In the genomic region with DNA sequence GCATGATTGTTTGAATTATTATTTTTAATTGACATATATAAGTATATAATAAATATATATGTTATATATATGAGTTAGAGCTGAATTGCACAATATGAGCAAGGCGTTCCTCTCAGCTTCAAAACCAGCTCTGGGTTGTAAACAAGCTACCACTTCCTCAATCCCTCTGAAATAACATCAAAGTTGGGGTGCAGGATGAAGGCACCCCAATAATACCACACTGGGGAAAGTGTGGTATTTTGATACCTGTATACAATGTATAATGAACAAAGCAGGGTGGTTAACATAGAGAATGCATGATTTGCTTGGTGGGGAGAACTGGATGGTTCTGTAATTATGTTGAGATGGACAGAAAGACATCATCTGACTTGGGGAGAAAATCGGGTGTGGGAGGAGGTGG, we compare ENCODE assay signal across 13 cellular contexts. TPM values are rescaled to one million over a fixed set of nuclear protein-coding genes. Genes with fewer than 3 reads are reported as not detected.
DNase-seq lines count a peak whose midpoint lies in the region; ATAC-seq, FAIRE-seq and TF ChIP-seq lines count a peak whose summit lies in the region.
"Had no signal": no experiment of that assay in that cellular context is flagged by ENCODE, and none has a peak within 500 bp of the region (broad histone marks: within the 10 kb centered on the region; RNA-seq: fewer than 3 reads in every experiment).

No MANE protein-coding gene starts in this region.

- peaks cover 35% of the 10 kb centered on the region for H3K36me3 ChIP-seq in OCI-LY7 (ENCODE audit: insufficient read depth, low read length)
- H3K36me3 ChIP-seq in colonic mucosa: no peaks in the 10 kb centered on the region
- H3K36me3 ChIP-seq: gastrocnemius medialis had no signal

- H3K27ac ChIP-seq in OCI-LY7 (ENCODE audit: low read depth, low read length, poor library complexity, severe bottlenecking): peak overlapping the region; percentile 97
- peak overlapping the region; percentile 92 for H3K27ac ChIP-seq in colonic mucosa
- H3K27ac ChIP-seq: gastrocnemius medialis had no signal

- H4K20me1 ChIP-seq in OCI-LY7 (ENCODE audit: insufficient read depth, low read length): no peaks in the 10 kb centered on the region

- peak overlapping the region; percentile 0; the same call in 1 of the 2 replicates for H2AFZ ChIP-seq in OCI-LY7 (ENCODE audit: low read length)

- POLR2A ChIA-PET in OCI-LY7 (lab: Charles Lee): interaction anchor here (0.8 to 14.5 kb wide), 18 partner anchors 16 to 144 kb away, joined by 3 to 413 read pairs (median 8); no protein-coding TSS in a partner anchor

- BruUV-seq in OCI-LY7 (replicated peaks; lab: Mats Ljungman, UMichigan): no TSS peak

- H3K36me3 Mint-ChIP-seq in progenitor cell of endocrine pancreas (ENCODE audit: insufficient read depth): no peaks in the 10 kb centered on the region

- TF ChIP-seq CTCF in GM12864 (IDR thresholded peaks at IDR 0.05; ENCODE audit: low read depth, low read length, missing control alignments) (no peak), OCI-LY7 (conservative IDR thresholded peaks at IDR 0.05; ENCODE audit: low read length) (no peak), colonic mucosa (IDR thresholded peaks at IDR 0.05) (no peak), progenitor cell of endocrine pancreas (IDR thresholded peaks at IDR 0.05; ENCODE audit: unreplicated experiment) (no peak)

- ATAC-seq in GM21423 (IDR thresholded peaks at IDR 0.05; ENCODE audit: unreplicated experiment): no peak
- no peak for ATAC-seq in GM18858 (IDR thresholded peaks at IDR 0.05; ENCODE audit: unreplicated experiment)
- ATAC-seq: gastrocnemius medialis had no signal

- H3K79me2 ChIP-seq in OCI-LY7 (ENCODE audit: insufficient read depth, low read depth, low read length): peaks cover 72% of the 10 kb centered on the region

- peak overlapping the region; percentile 44 to 71 for H3K9ac ChIP-seq in colonic mucosa (ENCODE audit: low read depth in 2 of 2, low read length in 2 of 2)

- intact Hi-C loops in OCI-LY7 (cut with micrococcal nuclease; ENCODE audit: unreplicated experiment): no loop called here
- intact Hi-C loops in colonic mucosa (cut with DNase I): no loop called here

- peak overlapping the region; percentile 79 for H3K4me2 ChIP-seq in OCI-LY7 (ENCODE audit: low read length)

- H3K4me1 Mint-ChIP-seq in progenitor cell of endocrine pancreas (ENCODE audit: low read depth): peaks cover 25% of the 10 kb centered on the region

- H3K9me3 ChIP-seq in OCI-LY7 (ENCODE audit: low read length): no peaks in the 10 kb centered on the region
- H3K9me3 ChIP-seq in colonic mucosa: no peaks in the 10 kb centered on the region
- H3K9me3 ChIP-seq: gastrocnemius medialis had no signal

- H3K4me1 ChIP-seq in OCI-LY7 (ENCODE audit: insufficient read depth, low read length, poor library complexity, severe bottlenecking) (peaks cover 73% of the 10 kb centered on the region), colonic mucosa (no peaks in the 10 kb centered on the region)

- H3K4me3 ChIP-seq in GM12864 (ENCODE audit: low read depth, low read length) (peak overlapping the region; percentile 92; the same call in 1 of the 2 replicates), OCI-LY7 (ENCODE audit: low read depth, low read length, poor library complexity, severe bottlenecking) (peak overlapping the region; percentile 89), colonic mucosa (no peak overlapping the region)
- H3K4me3 ChIP-seq: gastrocnemius medialis had no signal

- CTCF ChIA-PET in OCI-LY7 (lab: Charles Lee; ENCODE audit: unreplicated experiment): interaction anchor here (1.2 to 1.8 kb wide), 2 partner anchors 17 to 23 kb away, joined by 4 to 8 read pairs; no protein-coding TSS in a partner anchor

- H3K9me2 ChIP-seq in OCI-LY7 (ENCODE audit: insufficient read depth, low read length): no peaks in the 10 kb centered on the region

- H3K9me3 Mint-ChIP-seq in progenitor cell of endocrine pancreas (ENCODE audit: low read depth): no peaks in the 10 kb centered on the region

- H3K27ac Mint-ChIP-seq in progenitor cell of endocrine pancreas: no peak overlapping the region

- H3K27me3 ChIP-seq in colonic mucosa: no peaks in the 10 kb centered on the region

- H3K27me3 Mint-ChIP-seq in progenitor cell of endocrine pancreas: peaks cover 14% of the 10 kb centered on the region

- no peak for FAIRE-seq in RCC 7860 (lab: Jason Lieb, UNC)
- FAIRE-seq: D721Med had no signal

- no peak for DNase-seq in GM12864 (ENCODE audit: low read depth)
- DNase-seq in OCI-LY7 (ENCODE audit: low spot score): no peak
- no peak for DNase-seq in colonic mucosa
- no peak for DNase-seq in progenitor cell of endocrine pancreas (ENCODE audit: low spot score, unreplicated experiment)
- DNase-seq in ecto neural progenitor cell (ENCODE audit: low spot score): no peak
- no peak for DNase-seq in RCC 7860 (ENCODE audit: low spot score)
- DNase-seq: cortex of kidney, gastrocnemius medialis, MM.1S, right cardiac atrium had no signal

- H3K4me3 Mint-ChIP-seq in progenitor cell of endocrine pancreas (ENCODE audit: low read depth): peak overlapping the region; percentile 95

RNA-seq across cellular contexts. Expression of gene SORL1, which starts 1.7 kb away (rescaled TPM):
- 219 and 228 TPM in 2 replicates for total RNA-seq in OCI-LY7 (2014; rRNA removed; shearing (Covaris generic))
- total RNA-seq in OCI-LY7 (2022): 400 and 411 TPM in 2 replicates
- total RNA-seq in colonic mucosa: 100 to 1,000 TPM in 1 of 2 donors, 10 to 100 TPM in 1; 66.1 to 121 TPM
- total RNA-seq in progenitor cell of endocrine pancreas: 30.9 and 31.8 TPM in 2 replicates
